Comparison of ENCODE assay signal across 1 cellular context in genomic region chr19:19403373-19403901, GRCh38.
TF ChIP-seq lines count a peak whose summit lies in the region.

No MANE protein-coding gene starts in this region.

TF ChIP-seq in SK-N-SH, 30 proteins besides CTCF, POLR2A, EP300 and RAD21 (continued from another document):
- TF ChIP-seq, protein P1, sequence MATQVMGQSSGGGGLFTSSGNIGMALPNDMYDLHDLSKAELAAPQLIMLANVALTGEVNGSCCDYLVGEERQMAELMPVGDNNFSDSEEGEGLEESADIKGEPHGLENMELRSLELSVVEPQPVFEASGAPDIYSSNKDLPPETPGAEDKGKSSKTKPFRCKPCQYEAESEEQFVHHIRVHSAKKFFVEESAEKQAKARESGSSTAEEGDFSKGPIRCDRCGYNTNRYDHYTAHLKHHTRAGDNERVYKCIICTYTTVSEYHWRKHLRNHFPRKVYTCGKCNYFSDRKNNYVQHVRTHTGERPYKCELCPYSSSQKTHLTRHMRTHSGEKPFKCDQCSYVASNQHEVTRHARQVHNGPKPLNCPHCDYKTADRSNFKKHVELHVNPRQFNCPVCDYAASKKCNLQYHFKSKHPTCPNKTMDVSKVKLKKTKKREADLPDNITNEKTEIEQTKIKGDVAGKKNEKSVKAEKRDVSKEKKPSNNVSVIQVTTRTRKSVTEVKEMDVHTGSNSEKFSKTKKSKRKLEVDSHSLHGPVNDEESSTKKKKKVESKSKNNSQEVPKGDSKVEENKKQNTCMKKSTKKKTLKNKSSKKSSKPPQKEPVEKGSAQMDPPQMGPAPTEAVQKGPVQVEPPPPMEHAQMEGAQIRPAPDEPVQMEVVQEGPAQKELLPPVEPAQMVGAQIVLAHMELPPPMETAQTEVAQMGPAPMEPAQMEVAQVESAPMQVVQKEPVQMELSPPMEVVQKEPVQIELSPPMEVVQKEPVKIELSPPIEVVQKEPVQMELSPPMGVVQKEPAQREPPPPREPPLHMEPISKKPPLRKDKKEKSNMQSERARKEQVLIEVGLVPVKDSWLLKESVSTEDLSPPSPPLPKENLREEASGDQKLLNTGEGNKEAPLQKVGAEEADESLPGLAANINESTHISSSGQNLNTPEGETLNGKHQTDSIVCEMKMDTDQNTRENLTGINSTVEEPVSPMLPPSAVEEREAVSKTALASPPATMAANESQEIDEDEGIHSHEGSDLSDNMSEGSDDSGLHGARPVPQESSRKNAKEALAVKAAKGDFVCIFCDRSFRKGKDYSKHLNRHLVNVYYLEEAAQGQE (IDR thresholded peaks at IDR 0.05; ENCODE audit: low read depth, low read length) = no peak
- TF ChIP-seq GABPA (IDR thresholded peaks at IDR 0.05; ENCODE audit: low read depth) (no peak), JUND (IDR thresholded peaks at IDR 0.05) (peak; percentile 20; the same call in 1 of the 2 replicates), ZBTB33 (IDR thresholded peaks at IDR 0.05; ENCODE audit: borderline replicate concordance, low read depth) (no peak), YY1 (IDR thresholded peaks at IDR 0.05; ENCODE audit: low read depth) (no peak), TCF12 (IDR thresholded peaks at IDR 0.05) (no peak)
- TF ChIP-seq, protein P2, sequence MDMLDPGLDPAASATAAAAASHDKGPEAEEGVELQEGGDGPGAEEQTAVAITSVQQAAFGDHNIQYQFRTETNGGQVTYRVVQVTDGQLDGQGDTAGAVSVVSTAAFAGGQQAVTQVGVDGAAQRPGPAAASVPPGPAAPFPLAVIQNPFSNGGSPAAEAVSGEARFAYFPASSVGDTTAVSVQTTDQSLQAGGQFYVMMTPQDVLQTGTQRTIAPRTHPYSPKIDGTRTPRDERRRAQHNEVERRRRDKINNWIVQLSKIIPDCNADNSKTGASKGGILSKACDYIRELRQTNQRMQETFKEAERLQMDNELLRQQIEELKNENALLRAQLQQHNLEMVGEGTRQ (IDR thresholded peaks at IDR 0.05; ENCODE audit: borderline replicate concordance, low read depth, low read length) = no peak
